Comparison of ENCODE assay signal across 8 cellular contexts in genomic region chr6:106163966-106164877, GRCh38.
DNase-seq lines count a peak whose midpoint lies in the region; ATAC-seq, FAIRE-seq and TF ChIP-seq lines count a peak whose summit lies in the region.

No MANE protein-coding gene starts in this region.

- peaks cover 25% of the 10 kb centered on the region for H3K4me1 Mint-ChIP-seq in neural crest cell

- H3K27me3 Mint-ChIP-seq in neural crest cell (ENCODE audit: low read depth), result no peaks in the 10 kb centered on the region

- H3F3A ChIP-seq in SU-DHL-6 (ENCODE audit: insufficient read depth), result no peaks in the 10 kb centered on the region

- TF ChIP-seq CTCF in SU-DHL-6 (IDR thresholded peaks at IDR 0.05; ENCODE audit: insufficient read depth, low read length, poor library complexity, severe bottlenecking) (no peak), neural crest cell (conservative IDR thresholded peaks at IDR 0.05) (no peak), upper lobe of right lung (IDR thresholded peaks at IDR 0.05) (no peak), D721Med (IDR thresholded peaks at IDR 0.05; ENCODE audit: insufficient read depth, missing control alignments) (no peak)

- H3K9me3 ChIP-seq in SU-DHL-6 (ENCODE audit: insufficient read depth, low read length) (no peaks in the 10 kb centered on the region), upper lobe of right lung (no peaks in the 10 kb centered on the region)

- no peaks in the 10 kb centered on the region for H3K9me2 ChIP-seq in SU-DHL-6 (replicated peaks; ENCODE audit: insufficient read depth, low read length)

- H3K4me3 Mint-ChIP-seq in neural crest cell, result no peak overlapping the region

- H2AFZ ChIP-seq in SU-DHL-6 (ENCODE audit: low read depth, low read length, severe bottlenecking), result peak overlapping the region; percentile 75

- H3K4me2 ChIP-seq in SU-DHL-6 (ENCODE audit: low read depth, low read length, poor library complexity, severe bottlenecking), result peak overlapping the region; percentile 46

- intact Hi-C loops in upper lobe of right lung (cut with DNase I), result no loop called here

- no peak overlapping the region for H3K27ac ChIP-seq in SU-DHL-6 (ENCODE audit: low read depth, low read length)
- peak overlapping the region; percentile 81 for H3K27ac ChIP-seq in upper lobe of right lung

- H3K27me3 ChIP-seq in SU-DHL-6 (ENCODE audit: low read length) (no peaks in the 10 kb centered on the region), upper lobe of right lung (no peaks in the 10 kb centered on the region)

- peak; percentile 31 for DNase-seq in central memory CD4-positive, alpha-beta T cell
- DNase-seq in neural crest cell (ENCODE audit: low read depth, low spot score) (no peak), upper lobe of right lung (peak; percentile 71), D721Med (ENCODE audit: insufficient read length, low spot score) (no peak), NCI-H2196 treated with DMSO at 0.1 percent for 48 hours (lab: John Stamatoyannopoulos, UW; ENCODE audit: unreplicated experiment) (no peak)

- H3K27ac Mint-ChIP-seq in neural crest cell (ENCODE audit: unreplicated experiment), result peak overlapping the region; percentile 32

- H3K4me3 ChIP-seq in SU-DHL-6 (ENCODE audit: insufficient read depth, low read length, poor library complexity, severe bottlenecking), result no peak overlapping the region
- H3K4me3 ChIP-seq in upper lobe of right lung, result peak overlapping the region; percentile 17

- no peaks in the 10 kb centered on the region for H3K36me3 Mint-ChIP-seq in neural crest cell (ENCODE audit: low read depth)

- H3K36me3 ChIP-seq in SU-DHL-6 (ENCODE audit: low read length), result no peaks in the 10 kb centered on the region
- no peaks in the 10 kb centered on the region for H3K36me3 ChIP-seq in upper lobe of right lung

- H4K20me1 ChIP-seq in SU-DHL-6 (ENCODE audit: low read depth, low read length), result no peaks in the 10 kb centered on the region

- peaks cover 2% of the 10 kb centered on the region for H3K9me3 Mint-ChIP-seq in neural crest cell

- FAIRE-seq in D721Med (lab: Jason Lieb, UNC), result no peak

- H3K79me2 ChIP-seq in SU-DHL-6 (ENCODE audit: insufficient read depth, low read length), result no peaks in the 10 kb centered on the region

- no peaks in the 10 kb centered on the region for H3K4me1 ChIP-seq in upper lobe of right lung

- H3K9ac ChIP-seq in SU-DHL-6 (ENCODE audit: low read length), result 0 out of 2 replicates have a peak overlapping the region, but pooled peaks have one; percentile 6

- ATAC-seq in GM18858 (IDR thresholded peaks at IDR 0.05; ENCODE audit: unreplicated experiment), result peak; percentile 35
- ATAC-seq in HG02885 (IDR thresholded peaks at IDR 0.05; ENCODE audit: poor library complexity, unreplicated experiment), result peak; percentile 52
- ATAC-seq in upper lobe of right lung, result peak; percentile 74

Comparison
In these comparisons a context has a peak if more than half of its experiments do, and no peak if none do; other contexts are left out.
1. DNase-seq: peak in central memory CD4-positive, alpha-beta T cell (single experiment) and upper lobe of right lung (single experiment); none in neural crest cell (single experiment), D721Med (single experiment) and NCI-H2196 treated with DMSO at 0.1 percent for 48 hours (single experiment).
2. Peak in every context shown above with its lines, with median percentiles within 50 percentile points of each other: ATAC-seq.